In the genomic region with DNA sequence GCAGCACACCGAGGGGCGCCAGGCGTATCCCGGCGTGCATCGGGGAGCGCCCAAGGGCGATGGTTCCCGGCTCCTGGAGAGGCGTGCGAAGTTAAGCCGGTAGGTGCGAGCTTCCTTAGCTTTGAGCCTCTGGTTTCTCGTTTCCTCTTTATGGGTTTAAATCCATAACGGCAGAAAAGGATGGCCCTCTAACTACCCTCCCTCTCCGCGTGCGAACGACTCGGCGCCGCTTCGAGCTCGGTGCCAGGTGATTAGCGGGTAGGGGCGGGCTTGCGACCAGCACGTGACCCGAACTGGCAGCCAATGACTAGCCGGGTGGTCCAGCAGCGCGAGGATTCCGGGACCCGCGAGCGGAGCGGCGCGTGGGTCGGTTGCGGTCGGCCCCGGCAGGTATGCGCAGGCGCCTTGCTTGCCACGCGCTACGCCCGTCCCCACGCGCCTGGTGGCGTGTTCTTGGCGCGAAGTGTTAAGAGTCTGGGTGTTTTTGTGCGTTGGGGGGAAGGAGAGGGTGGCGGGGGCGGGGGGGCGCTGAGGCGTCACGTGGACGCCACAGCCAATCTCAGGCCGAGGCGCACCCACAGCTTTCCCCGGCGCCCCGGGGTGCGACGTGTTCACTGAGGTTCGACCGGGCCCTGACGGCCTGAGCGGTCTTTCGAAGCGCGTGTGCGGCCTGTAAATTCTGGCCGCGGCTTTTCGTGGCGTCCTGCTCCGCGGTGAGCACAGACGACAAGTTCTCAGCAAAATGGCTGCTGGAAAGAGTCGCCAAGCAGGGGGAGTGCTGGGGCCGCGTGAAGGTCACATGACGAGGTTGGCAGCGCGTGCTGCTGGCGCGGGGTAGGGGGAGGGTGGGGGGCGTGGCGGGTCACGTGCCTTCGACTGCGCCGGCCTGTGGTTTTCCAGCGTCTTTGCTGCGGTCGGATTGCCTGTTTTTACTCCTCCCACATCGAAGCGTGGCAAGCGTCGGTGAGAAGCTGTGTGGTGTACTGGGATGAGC, we compare ENCODE assay signal across 9 cellular contexts. TPM values are rescaled to one million over a fixed set of nuclear protein-coding genes. Genes with fewer than 3 reads are reported as not detected.
DNase-seq lines count a peak whose midpoint lies in the region; ATAC-seq, FAIRE-seq and TF ChIP-seq lines count a peak whose summit lies in the region.
"Had no signal": no experiment of that assay in that cellular context is flagged by ENCODE, and none has a peak within 500 bp of the region (broad histone marks: within the 10 kb centered on the region; RNA-seq: fewer than 3 reads in every experiment).

No MANE protein-coding gene starts in this region.

- peak overlapping the region; percentile 77 for H3K4me2 ChIP-seq in HepG2 (ENCODE audit: low read depth, low read length)

- peak; percentile 87 for ATAC-seq in HG02798 (IDR thresholded peaks at IDR 0.05; ENCODE audit: poor library complexity, unreplicated experiment)
- peak; percentile 95 for ATAC-seq in HepG2
- ATAC-seq: HCT116 had no signal

- H3K27ac Mint-ChIP-seq in activated CD4-positive, alpha-beta memory T cell treated with anti-CD3 and anti-CD28 coated beads for 36 hours: peak overlapping the region; percentile 69

- H3K4me1 Mint-ChIP-seq in activated CD4-positive, alpha-beta memory T cell treated with anti-CD3 and anti-CD28 coated beads for 36 hours (ENCODE audit: low read depth): peaks cover 16% of the 10 kb centered on the region

- H3K79me2 ChIP-seq in HepG2 (ENCODE audit: insufficient read depth, low read length): peaks cover 33% of the 10 kb centered on the region

- H3K9me3 ChIP-seq in HepG2 (ENCODE audit: low read length): no peaks in the 10 kb centered on the region

- peak overlapping the region; percentile 70 for H3K9ac ChIP-seq in HepG2 (ENCODE audit: insufficient read depth, low read depth, low read length)

- peak overlapping the region; percentile 36 to 63 (median 59); a peak in 5 of 6 replicates for H3K4me3 ChIP-seq in HepG2 (replicated peaks in 1 of 3; ENCODE audit: insufficient read depth in 1 of 3, low read depth in 2 of 3, low read length in 3 of 3)

- TF ChIP-seq EP300 in HepG2 (IDR thresholded peaks at IDR 0.05; ENCODE audit: low read depth in 2 of 2, low read length in 2 of 2): peak in 1 of 2 experiments; percentile 38; a peak in 1 of 4 replicates
- TF ChIP-seq EP300 in HepG2 (CRISPR knock-in tag; IDR thresholded peaks at IDR 0.05; ENCODE audit: borderline replicate concordance): no peak; the same call in none of the 2 replicates

- intact Hi-C loops in activated CD4-positive, alpha-beta memory T cell treated with anti-CD3 and anti-CD28 coated beads for 36 hours (cut with micrococcal nuclease): loop anchor here (1.0 to 5.0 kb wide), 4 partner anchors 39 to 153 kb away; partner anchors contain the start of genes MAPKBP1, MGA and TYRO3
- intact Hi-C loops in HepG2 (cut with micrococcal nuclease; ENCODE audit: unreplicated experiment): loop anchor here (2.0 to 5.0 kb wide), 2 partner anchors 64 to 129 kb away; partner anchors contain the start of genes ITPKA and TYRO3

- peak overlapping the region; percentile 76 for H3K4me3 Mint-ChIP-seq in activated CD4-positive, alpha-beta memory T cell treated with anti-CD3 and anti-CD28 coated beads for 36 hours

- peak; percentile 60 to 81 for TF ChIP-seq POLR2A in HepG2 (IDR thresholded peaks at IDR 0.05; ENCODE audit: insufficient read depth in 1 of 2, low read depth in 2 of 2, low read length in 2 of 2)

- H3K36me3 ChIP-seq in HepG2 (replicated peaks in 1 of 2; ENCODE audit: control insufficient read depth in 1 of 2, insufficient read depth in 2 of 2, low read length in 2 of 2): no peaks in the 10 kb centered on the region

- peak overlapping the region; percentile 68 for H2AFZ ChIP-seq in HepG2 (ENCODE audit: low read length)

- peak; percentile 10; the same call in 1 of the 2 replicates for TF ChIP-seq RAD21 in HepG2 (CRISPR knock-in tag; IDR thresholded peaks at IDR 0.05)

- no peaks in the 10 kb centered on the region for H3K27me3 ChIP-seq in HepG2 (ENCODE audit: control insufficient read depth in 1 of 2, insufficient read depth in 2 of 2, low read length in 2 of 2)

- CTCF ChIA-PET in activated CD4-positive, alpha-beta memory T cell treated with anti-CD3 and anti-CD28 coated beads for 36 hours (lab: Charles Lee): interaction anchor here (1.1 to 1.8 kb wide), 3 partner anchors 18 to 39 kb away, joined by 3 to 6 read pairs (median 4); partner anchors contain the start of gene MGA
- CTCF ChIA-PET in HepG2 (lab: Yijun Ruan, JAX; ENCODE audit: low intra/inter-chr PET ratio, low total read pairs): no interaction called here

- FAIRE-seq in HepG2 (lab: Jason Lieb, UNC): no peak

- POLR2A ChIA-PET in activated CD4-positive, alpha-beta memory T cell treated with anti-CD3 and anti-CD28 coated beads for 36 hours (lab: Charles Lee): interaction anchor here (1.0 to 1.1 kb wide), 2 partner anchors 14 to 39 kb away, joined by 4 to 6 read pairs; partner anchors contain the start of gene MGA
- POLR2A ChIA-PET in HepG2 (lab: Yijun Ruan, JAX): interaction anchor here (0.6 to 2.0 kb wide), 18 partner anchors 9 to 153 kb away, joined by 3 to 17 read pairs (median 4); partner anchors contain the start of genes MAPKBP1, MGA and RPAP1

- H3K9me3 Mint-ChIP-seq in activated CD4-positive, alpha-beta memory T cell treated with anti-CD3 and anti-CD28 coated beads for 36 hours: peaks cover 10% of the 10 kb centered on the region

- DNase-seq in CD1c-positive myeloid dendritic cell (ENCODE audit: extremely low spot score): peak; percentile 82
- DNase-seq in NCI-H526 (lab: John Stamatoyannopoulos, UW): peak; percentile 86 to 95
- peak; percentile 90 for DNase-seq in activated CD4-positive, alpha-beta memory T cell treated with anti-CD3 and anti-CD28 coated beads for 36 hours
- peak; percentile 87 for DNase-seq in dermis blood vessel endothelial cell
- peak; percentile 78 for DNase-seq in HepG2 (ENCODE audit: low spot score)
- peak; percentile 65 to 81 for DNase-seq in stimulated activated CD4-positive, alpha-beta T cell treated with anti-CD3 and anti-CD28 coated beads, Interleukin-1b, Interleukin-23, amount 100 ng/mL, for 4 hours (ENCODE audit: low read depth in 2 of 2)
- DNase-seq in NAMALWA (ENCODE audit: low spot score): no peak

- peaks cover 26% of the 10 kb centered on the region for H3K4me1 ChIP-seq in HepG2 (ENCODE audit: insufficient read depth, low read length)

- WGBS in HepG2 (ENCODE audit: low lambda C conversion rate): 19% methylated on average over 21 of the region's 104 CpGs

- peak overlapping the region; percentile 83 for H3K27ac ChIP-seq in HepG2 (ENCODE audit: extremely low read length, insufficient read depth, low read length)

- no peaks in the 10 kb centered on the region for H4K20me1 ChIP-seq in HepG2 (ENCODE audit: insufficient read depth, low read length)

- no peaks in the 10 kb centered on the region for H3K27me3 Mint-ChIP-seq in activated CD4-positive, alpha-beta memory T cell treated with anti-CD3 and anti-CD28 coated beads for 36 hours

- TF ChIP-seq CTCF in HepG2 (CRISPR knock-in tag; IDR thresholded peaks at IDR 0.05): no peak

- in situ Hi-C loops in HepG2 (cut with HindIII; ENCODE audit: extremely low pct_ligation_motif_present, low pct_unique_long_range_greater_than_20kb): no loop called here

- no TSS peak for BruUV-seq in HepG2 (replicated peaks; lab: Mats Ljungman, UMichigan)

- peaks cover 2% of the 10 kb centered on the region for H3K36me3 Mint-ChIP-seq in activated CD4-positive, alpha-beta memory T cell treated with anti-CD3 and anti-CD28 coated beads for 36 hours

TF ChIP-seq in HepG2, 621 proteins besides CTCF, POLR2A, EP300 and RAD21 (continues in another document):
- TF ChIP-seq ZNF446 (CRISPR knock-in tag; IDR thresholded peaks at IDR 0.05): peak; percentile 91; the same call in 1 of the 2 replicates

RNA-seq across cellular contexts. Expression of gene MGA, which starts 38.7 kb away (rescaled TPM):
- 10 to 100 TPM; 29.6 to 31.4 TPM for total RNA-seq in activated CD4-positive, alpha-beta memory T cell treated with anti-CD3 and anti-CD28 coated beads for 36 hours
- 42.0 and 59.7 TPM in 2 replicates for total RNA-seq in dermis blood vessel endothelial cell
- total RNA-seq in HepG2 (2016; rRNA removed; fragmentation: Illumina TruSeq; extraction: Trizol): 59.0 and 71.8 TPM in 2 replicates
- total RNA-seq in HepG2 (2016; cell fraction: cytosol; rRNA removed; fragmentation: Illumina TruSeq; extraction: Trizol; ENCODE audit: low read depth): 225 and 267 TPM in 2 replicates
- 58.3 and 67.8 TPM in 2 replicates for total RNA-seq in HepG2 (2016; cell fraction: insoluble cytoplasmic fraction; rRNA removed; fragmentation: Illumina TruSeq; extraction: Trizol)
- 138 and 166 TPM in 2 replicates for total RNA-seq in HepG2 (2016; cell fraction: membrane; rRNA removed; fragmentation: Illumina TruSeq; extraction: Trizol)
- total RNA-seq in HepG2 (2016; cell fraction: nucleus; rRNA removed; fragmentation: Illumina TruSeq; extraction: Trizol): 62.7 and 68.1 TPM in 2 replicates
- polyA plus RNA-seq in HepG2 (2011; rRNA removed): 5.3 and 5.5 TPM in 2 replicates
- 2.6 and 3.6 TPM in 2 replicates for polyA plus RNA-seq in HepG2 (2011; cell fraction: cytosol; rRNA removed)
- polyA plus RNA-seq in HepG2 (2011; cell fraction: nucleus; rRNA removed): 7.1 and 10.0 TPM in 2 replicates
- 8.3 and 10.0 TPM in 2 replicates for polyA plus RNA-seq in HepG2 (2012)
- polyA plus RNA-seq in HepG2 (2016; cell fraction: cytosol; fragmentation: Illumina TruSeq; extraction: Trizol; ENCODE audit: low read depth): 0.25 and 0.32 TPM in 2 replicates
- 10.2 and 10.3 TPM in 2 replicates for polyA plus RNA-seq in HepG2 (2016; cell fraction: insoluble cytoplasmic fraction; fragmentation: Illumina TruSeq; extraction: Trizol; ENCODE audit: low read depth)
- polyA plus RNA-seq in HepG2 (2016; cell fraction: membrane; fragmentation: Illumina TruSeq; extraction: Trizol; ENCODE audit: low read depth): 0.95 and 1.1 TPM in 2 replicates
- 23.0 and 30.4 TPM in 2 replicates for polyA plus RNA-seq in HepG2 (2016; cell fraction: nucleus; fragmentation: Illumina TruSeq; extraction: Trizol; ENCODE audit: insufficient read depth, low read depth)
- 37.1 and 109 TPM in 2 replicates for polyA minus RNA-seq in HepG2 (2011; rRNA and poly(A)+ RNA removed; ENCODE audit: low replicate concordance)
- polyA minus RNA-seq in HepG2 (2011; cell fraction: cytosol; rRNA and poly(A)+ RNA removed): 44.4 and 47.0 TPM in 2 replicates
- polyA minus RNA-seq in HepG2 (2011; cell fraction: nucleus; rRNA and poly(A)+ RNA removed): 72.2 and 82.1 TPM in 2 replicates
